In genomic region chr5:132070460-132071337, GRCh38 we compare ENCODE assay signal across 13 cellular contexts. TPM values are rescaled to one million over a fixed set of nuclear protein-coding genes. Genes with fewer than 3 reads are reported as not detected.
DNase-seq lines count a peak whose midpoint lies in the region; ATAC-seq and TF ChIP-seq lines count a peak whose summit lies in the region.
"Had no signal": no experiment of that assay in that cellular context is flagged by ENCODE, and none has a peak within 500 bp of the region (broad histone marks: within the 10 kb centered on the region; RNA-seq: fewer than 3 reads in every experiment).

No MANE protein-coding gene starts in this region.

- TF ChIP-seq CTCF in fibroblast of the aortic adventitia (IDR thresholded peaks at IDR 0.05; ENCODE audit: insufficient read depth, low read length): no peak

- POLR2A ChIA-PET in activated CD4-positive, alpha-beta T cell treated with anti-CD3 and anti-CD28 coated beads, Interleukin-2, amount 10 ng/mL, durations not matched to agents 7 days and 5 days (lab: Charles Lee): no interaction called here

- no peak overlapping the region for H3K4me3 ChIP-seq in fibroblast of the aortic adventitia (ENCODE audit: low read depth, low read length)
- H3K4me3 ChIP-seq: left ventricle myocardium inferior had no signal

- H3K4me3 Mint-ChIP-seq in activated CD4-positive, alpha-beta T cell treated with anti-CD3 and anti-CD28 coated beads, Interleukin-2, amount 10 ng/mL, durations not matched to agents 7 days and 5 days: no peak overlapping the region
- peak overlapping the region; percentile 18 for H3K4me3 Mint-ChIP-seq in stimulated activated effector memory CD8-positive, alpha-beta T cell treated with anti-CD3 and anti-CD28 coated beads, Interleukin-12 subunit alpha, Interleukin-12 subunit beta, amount 100 ng/mL, for 72 hours

- H3K9me3 Mint-ChIP-seq in activated CD4-positive, alpha-beta T cell treated with anti-CD3 and anti-CD28 coated beads, Interleukin-2, amount 10 ng/mL, durations not matched to agents 7 days and 5 days: no peaks in the 10 kb centered on the region
- H3K9me3 Mint-ChIP-seq in stimulated activated effector memory CD8-positive, alpha-beta T cell treated with anti-CD3 and anti-CD28 coated beads, Interleukin-12 subunit alpha, Interleukin-12 subunit beta, amount 100 ng/mL, for 72 hours: no peaks in the 10 kb centered on the region

- no peaks in the 10 kb centered on the region for H3K36me3 Mint-ChIP-seq in activated CD4-positive, alpha-beta T cell treated with anti-CD3 and anti-CD28 coated beads, Interleukin-2, amount 10 ng/mL, durations not matched to agents 7 days and 5 days (ENCODE audit: low read depth)
- peaks cover 35% of the 10 kb centered on the region for H3K36me3 Mint-ChIP-seq in stimulated activated effector memory CD8-positive, alpha-beta T cell treated with anti-CD3 and anti-CD28 coated beads, Interleukin-12 subunit alpha, Interleukin-12 subunit beta, amount 100 ng/mL, for 72 hours

- peak overlapping the region; percentile 72 for H3K27ac Mint-ChIP-seq in activated CD4-positive, alpha-beta T cell treated with anti-CD3 and anti-CD28 coated beads, Interleukin-2, amount 10 ng/mL, durations not matched to agents 7 days and 5 days
- peak overlapping the region; percentile 94 for H3K27ac Mint-ChIP-seq in stimulated activated effector memory CD8-positive, alpha-beta T cell treated with anti-CD3 and anti-CD28 coated beads, Interleukin-12 subunit alpha, Interleukin-12 subunit beta, amount 100 ng/mL, for 72 hours

- ATAC-seq in stimulated activated effector memory CD8-positive, alpha-beta T cell treated with anti-CD3 and anti-CD28 coated beads, Interleukin-12 subunit alpha, Interleukin-12 subunit beta, amount 100 ng/mL, for 72 hours: peak; percentile 71
- ATAC-seq in GM21423 (IDR thresholded peaks at IDR 0.05; ENCODE audit: unreplicated experiment): no peak
- ATAC-seq: esophagus mucosa had no signal

- CTCF ChIA-PET in activated CD4-positive, alpha-beta T cell treated with anti-CD3 and anti-CD28 coated beads, Interleukin-2, amount 10 ng/mL, durations not matched to agents 7 days and 5 days (lab: Charles Lee): interaction anchor here (0.6 to 1.8 kb wide), 4 partner anchors 11 to 1390 kb away, joined by 3 to 6 read pairs (median 3); no protein-coding TSS in a partner anchor

- no peaks in the 10 kb centered on the region for H3K27me3 Mint-ChIP-seq in activated CD4-positive, alpha-beta T cell treated with anti-CD3 and anti-CD28 coated beads, Interleukin-2, amount 10 ng/mL, durations not matched to agents 7 days and 5 days

- DNase-seq in activated T-cell treated with anti-CD3 and anti-CD28 coated beads for 48 hours (ENCODE audit: low read depth) (peak; percentile 63), fibroblast of the aortic adventitia (ENCODE audit: low read depth) (peak; percentile 25), HT-29 (ENCODE audit: low spot score) (no peak), anterior cingulate cortex (lab: John Stamatoyannopoulos, UW) (no peak)
- DNase-seq in activated T-cell treated with anti-CD3 and anti-CD28 coated beads, Interleukin-2, amount 50 U/mL, for 1 hour: no peak
- no peak for DNase-seq in activated CD4-positive, alpha-beta T cell treated with anti-CD3 and anti-CD28 coated beads, Interleukin-2, amount 10 ng/mL, durations not matched to agents 7 days and 5 days
- no peak for DNase-seq in stimulated activated effector memory CD8-positive, alpha-beta T cell treated with anti-CD3 and anti-CD28 coated beads, Interleukin-12 subunit alpha, Interleukin-12 subunit beta, amount 100 ng/mL, for 72 hours (ENCODE audit: low spot score in 2 of 2)
- DNase-seq: left ventricle myocardium inferior, NCI-H446, SK-N-SH had no signal

- peaks cover 30% of the 10 kb centered on the region for H3K4me1 Mint-ChIP-seq in activated CD4-positive, alpha-beta T cell treated with anti-CD3 and anti-CD28 coated beads, Interleukin-2, amount 10 ng/mL, durations not matched to agents 7 days and 5 days
- peaks cover 93% of the 10 kb centered on the region for H3K4me1 Mint-ChIP-seq in stimulated activated effector memory CD8-positive, alpha-beta T cell treated with anti-CD3 and anti-CD28 coated beads, Interleukin-12 subunit alpha, Interleukin-12 subunit beta, amount 100 ng/mL, for 72 hours

RNA-seq across cellular contexts. Expression of gene CSF2, which starts 2.9 kb away (rescaled TPM):
- total RNA-seq in activated CD4-positive, alpha-beta T cell treated with anti-CD3 and anti-CD28 coated beads, Interleukin-2, amount 10 ng/mL, durations not matched to agents 7 days and 5 days: 1 to 10 TPM; 2.9 to 4.7 TPM
- total RNA-seq in fibroblast of the aortic adventitia (ENCODE audit: low replicate concordance): not detected in 2 replicates
- 1.8 and 3.4 TPM in 2 replicates for total RNA-seq in HT-29 (2014; rRNA removed; shearing (Covaris generic))
- total RNA-seq: esophagus mucosa, left ventricle myocardium inferior had no signal

RNA-seq across cellular contexts. Expression of gene IL3, which starts 10.2 kb away (rescaled TPM):
- total RNA-seq in activated CD4-positive, alpha-beta T cell treated with anti-CD3 and anti-CD28 coated beads, Interleukin-2, amount 10 ng/mL, durations not matched to agents 7 days and 5 days: under 1 TPM; 0.20 to 0.40 TPM
- total RNA-seq in fibroblast of the aortic adventitia (ENCODE audit: low replicate concordance): not detected in 2 replicates
- not detected in 2 replicates for total RNA-seq in HT-29 (2014; rRNA removed; shearing (Covaris generic))
- total RNA-seq: esophagus mucosa, left ventricle myocardium inferior, renal cortical epithelial cell had no signal

RNA-seq across cellular contexts. Expression of gene ACSL6, which starts 59.2 kb away (rescaled TPM):
- total RNA-seq in activated CD4-positive, alpha-beta T cell treated with anti-CD3 and anti-CD28 coated beads, Interleukin-2, amount 10 ng/mL, durations not matched to agents 7 days and 5 days: 10 to 100 TPM; 26.5 to 38.8 TPM
- not detected in 2 replicates for total RNA-seq in fibroblast of the aortic adventitia (ENCODE audit: low replicate concordance)
- total RNA-seq in HT-29 (2014; rRNA removed; shearing (Covaris generic)): not detected in 2 replicates

Comparison
In these comparisons a context has a peak if more than half of its experiments do, and no peak if none do; other contexts are left out.
1. DNase-seq: peak in activated T-cell treated with anti-CD3 and anti-CD28 coated beads for 48 hours (single experiment) and fibroblast of the aortic adventitia (single experiment); none in activated T-cell treated with anti-CD3 and anti-CD28 coated beads, Interleukin-2, amount 50 U/mL, for 1 hour (single experiment), activated CD4-positive, alpha-beta T cell treated with anti-CD3 and anti-CD28 coated beads, Interleukin-2, amount 10 ng/mL, durations not matched to agents 7 days and 5 days (single experiment), stimulated activated effector memory CD8-positive, alpha-beta T cell treated with anti-CD3 and anti-CD28 coated beads, Interleukin-12 subunit alpha, Interleukin-12 subunit beta, amount 100 ng/mL, for 72 hours (0 of 2), HT-29 (single experiment) and anterior cingulate cortex (0 of 58).
2. RNA of gene ACSL6, which starts 59.2 kb away (total RNA-seq): 26.5 to 38.8 TPM in activated CD4-positive, alpha-beta T cell treated with anti-CD3 and anti-CD28 coated beads, Interleukin-2, amount 10 ng/mL, durations not matched to agents 7 days and 5 days; not detected in fibroblast of the aortic adventitia and not detected in HT-29; every median in the first group is over 10 times any median in the second.